9 cellular contexts compared by ENCODE assay signal in the genomic region with DNA sequence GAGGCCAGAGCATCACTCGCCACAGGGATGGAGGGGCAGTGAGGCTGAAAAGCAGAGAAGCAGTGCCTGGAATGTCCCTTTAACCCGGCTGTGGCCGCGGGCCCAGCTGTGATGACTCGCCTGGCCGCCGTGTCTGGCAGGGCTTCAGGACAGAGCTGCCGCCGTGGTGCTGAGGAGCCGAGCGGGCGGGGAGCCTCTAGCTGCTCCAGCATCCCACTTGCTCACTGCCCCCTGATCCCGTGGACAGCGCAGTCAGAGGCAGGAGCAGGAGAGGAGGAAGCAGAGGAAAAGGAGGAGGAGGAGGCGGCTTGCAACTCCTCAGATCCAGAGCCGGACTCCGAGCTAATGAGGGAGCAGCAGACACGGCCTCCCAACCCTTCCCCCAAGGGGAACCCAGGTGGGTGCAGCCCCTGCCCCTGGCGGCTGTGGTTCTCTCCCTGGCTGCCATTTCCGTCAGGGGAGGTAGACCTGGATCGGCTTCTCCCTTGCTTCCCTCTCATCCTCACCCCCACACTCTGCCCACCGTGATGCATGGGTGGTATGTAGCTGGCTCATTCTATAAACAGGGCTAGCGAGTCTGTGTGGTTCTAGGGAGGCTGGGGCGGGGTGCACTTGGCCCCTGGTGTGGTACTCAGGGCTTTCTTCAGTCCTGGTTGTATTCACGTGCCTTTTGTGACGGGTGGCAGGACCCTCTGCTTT.
DNase-seq lines count a peak whose midpoint lies in the region; ATAC-seq and TF ChIP-seq lines count a peak whose summit lies in the region.
"Had no signal": no experiment of that assay in that cellular context is flagged by ENCODE, and none has a peak within 500 bp of the region (broad histone marks: within the 10 kb centered on the region; RNA-seq: fewer than 3 reads in every experiment).

No MANE protein-coding gene starts in this region.

- H3K27ac ChIP-seq in HCT116 (ENCODE audit: low read depth, low read length) (no peak overlapping the region), layer of hippocampus (ENCODE audit: low read depth, low read length) (peak overlapping the region; percentile 47), stomach (peak overlapping the region; percentile 6 to 65 (median 59))

- TF ChIP-seq CTCF in HCT116 (IDR thresholded peaks at IDR 0.05 in 2 of 3, conservative IDR thresholded peaks at IDR 0.05 in 1 of 3; ENCODE audit: borderline replicate concordance in 1 of 3, insufficient read depth in 1 of 3, low read depth in 2 of 3, low read length in 2 of 3) (no peak), stomach (IDR thresholded peaks at IDR 0.05) (no peak)

- H3K9ac ChIP-seq in HCT116 (ENCODE audit: low read length) = no peak overlapping the region

- peak overlapping the region; percentile 82 for H3K27ac Mint-ChIP-seq in central memory CD8-positive, alpha-beta T cell (ENCODE audit: low read depth)

- DNase-seq in HCT116 (ENCODE audit: low read depth, low spot score) = no peak
- no peak for DNase-seq in central memory CD8-positive, alpha-beta T cell (ENCODE audit: low spot score in 2 of 2)
- peak; percentile 58 for DNase-seq in stomach
- no peak for DNase-seq in erythroblast (lab: John Stamatoyannopoulos, UW)
- no peak for DNase-seq in GOT3 (lab: John Stamatoyannopoulos, UW)
- no peak for DNase-seq in D341Med (ENCODE audit: low spot score)
- no peak for DNase-seq in NCI-H1436 treated with DMSO at 0.1 percent for 48 hours (lab: John Stamatoyannopoulos, UW)
- DNase-seq: natural killer cell had no signal

- peak overlapping the region; percentile 35 for H3K4me2 ChIP-seq in HCT116 (ENCODE audit: low read length)

- H3K9me3 ChIP-seq in HCT116 (ENCODE audit: control insufficient read depth in 1 of 2, insufficient read depth in 1 of 2, low read depth in 1 of 2, low read length in 2 of 2) (no peaks in the 10 kb centered on the region), stomach (no peaks in the 10 kb centered on the region)

- TF ChIP-seq EP300 in stomach (IDR thresholded peaks at IDR 0.05) = no peak

- no peak overlapping the region for H2AFZ ChIP-seq in HCT116 (ENCODE audit: low read depth, low read length, poor library complexity, severe bottlenecking)

- intact Hi-C loops in HCT116 (cut with micrococcal nuclease) = no loop called here
- intact Hi-C loops in stomach (cut with DNase I; ENCODE audit: low total_unique reads) = loop anchor here (10.0 kb wide), 1 partner anchor 115 kb away; no protein-coding TSS in a partner anchor

- POLR2A ChIA-PET in HCT116 (lab: Charles Lee) = no interaction called here

- H3K9me2 ChIP-seq in HCT116 (ENCODE audit: insufficient read depth) = no peaks in the 10 kb centered on the region

- peaks cover 0 to 18% of the 10 kb centered on the region in 2 experiments; a peak in 3 of 4 replicates for H3K36me3 ChIP-seq in HCT116 (ENCODE audit: control insufficient read depth in 1 of 2, insufficient read depth in 2 of 2, low read length in 2 of 2)
- peaks cover 2 to 60% (median 16%) of the 10 kb centered on the region in 4 donors for H3K36me3 ChIP-seq in stomach

- ATAC-seq in HCT116 = peak; percentile 83
- no peak for ATAC-seq in central memory CD8-positive, alpha-beta T cell (replicated peaks; ENCODE audit: extremely low read depth, poor library complexity, severe bottlenecking)
- ATAC-seq: natural killer cell had no signal

- H3K79me2 ChIP-seq in HCT116 (ENCODE audit: insufficient read depth, low read length) = peaks cover 49% of the 10 kb centered on the region; the same call in 1 of the 2 replicates

- BruUV-seq in HCT116 (replicated peaks; lab: Mats Ljungman, UMichigan) = no TSS peak

- H4K20me1 ChIP-seq in HCT116 (ENCODE audit: insufficient read depth) = no peaks in the 10 kb centered on the region; the same call in 1 of the 2 replicates

- CTCF ChIA-PET in HCT116 (lab: Charles Lee) = interaction anchor here (0.6 to 1.0 kb wide), 3 partner anchors 12 to 208 kb away, joined by 3 to 4 read pairs (median 4); no protein-coding TSS in a partner anchor

- peaks cover 27% of the 10 kb centered on the region for H3K4me1 Mint-ChIP-seq in central memory CD8-positive, alpha-beta T cell

- H3K4me3 ChIP-seq in HCT116 (replicated peaks in 1 of 2; ENCODE audit: low read depth in 1 of 2, low read length in 2 of 2) (no peak overlapping the region), stomach (peak overlapping the region in 2 of 4 donors; percentile 7 to 14)

- H3K27me3 ChIP-seq in HCT116 (ENCODE audit: insufficient read depth, low read length) (no peaks in the 10 kb centered on the region), layer of hippocampus (ENCODE audit: control insufficient read depth, insufficient read depth, low read length) (no peaks in the 10 kb centered on the region), stomach (no peaks in the 10 kb centered on the region)

- H3K27me3 Mint-ChIP-seq in central memory CD8-positive, alpha-beta T cell = no peaks in the 10 kb centered on the region

- RAD21 ChIA-PET in HCT116 (lab: Charles Lee; ENCODE audit: low non-redundant PET in 1 of 2, low total read pairs in 2 of 2, uncharacterized antibody in 2 of 2, unreplicated experiment in 2 of 2) = no interaction called here

- WGBS in stomach, 5 donors = 59 to 87% (median 64%) methylated on average over 9 to 26 of the region's 26 CpGs

- no peak overlapping the region for H3K4me3 Mint-ChIP-seq in central memory CD8-positive, alpha-beta T cell
- H3K4me3 Mint-ChIP-seq: natural killer cell had no signal

- H3K9me3 Mint-ChIP-seq in central memory CD8-positive, alpha-beta T cell = no peaks in the 10 kb centered on the region
- H3K9me3 Mint-ChIP-seq: natural killer cell had no signal

- no peak for TF ChIP-seq RAD21 in HCT116 (IDR thresholded peaks at IDR 0.05; ENCODE audit: low read depth)

- TF ChIP-seq POLR2A in HCT116 (IDR thresholded peaks at IDR 0.05; ENCODE audit: borderline replicate concordance, extremely low read depth, insufficient read depth, insufficient read length) (no peak), stomach (IDR thresholded peaks at IDR 0.05) (no peak), erythroblast (IDR thresholded peaks at IDR 0.05; ENCODE audit: low read length) (no peak)

- peaks cover 5% of the 10 kb centered on the region for H3K36me3 Mint-ChIP-seq in central memory CD8-positive, alpha-beta T cell (ENCODE audit: insufficient read depth)
- H3K36me3 Mint-ChIP-seq: natural killer cell had no signal

- H3K4me1 ChIP-seq in HCT116 (ENCODE audit: control insufficient read depth in 1 of 2, insufficient read depth in 2 of 2, low read length in 2 of 2) (peaks cover 7 to 32% of the 10 kb centered on the region in 2 experiments; a peak in 3 of 4 replicates), stomach (peaks cover 31 to 81% (median 52%) of the 10 kb centered on the region in 4 donors)

TF ChIP-seq in HCT116, 20 proteins besides CTCF, POLR2A, EP300 and RAD21:
- TF ChIP-seq, protein P1, sequence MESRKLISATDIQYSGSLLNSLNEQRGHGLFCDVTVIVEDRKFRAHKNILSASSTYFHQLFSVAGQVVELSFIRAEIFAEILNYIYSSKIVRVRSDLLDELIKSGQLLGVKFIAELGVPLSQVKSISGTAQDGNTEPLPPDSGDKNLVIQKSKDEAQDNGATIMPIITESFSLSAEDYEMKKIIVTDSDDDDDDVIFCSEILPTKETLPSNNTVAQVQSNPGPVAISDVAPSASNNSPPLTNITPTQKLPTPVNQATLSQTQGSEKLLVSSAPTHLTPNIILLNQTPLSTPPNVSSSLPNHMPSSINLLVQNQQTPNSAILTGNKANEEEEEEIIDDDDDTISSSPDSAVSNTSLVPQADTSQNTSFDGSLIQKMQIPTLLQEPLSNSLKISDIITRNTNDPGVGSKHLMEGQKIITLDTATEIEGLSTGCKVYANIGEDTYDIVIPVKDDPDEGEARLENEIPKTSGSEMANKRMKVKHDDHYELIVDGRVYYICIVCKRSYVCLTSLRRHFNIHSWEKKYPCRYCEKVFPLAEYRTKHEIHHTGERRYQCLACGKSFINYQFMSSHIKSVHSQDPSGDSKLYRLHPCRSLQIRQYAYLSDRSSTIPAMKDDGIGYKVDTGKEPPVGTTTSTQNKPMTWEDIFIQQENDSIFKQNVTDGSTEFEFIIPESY (IDR thresholded peaks at IDR 0.05; ENCODE audit: extremely low read depth, insufficient replicate concordance, low read length) = no peak
- no peak for TF ChIP-seq ZNF274 (IDR thresholded peaks at IDR 0.05; ENCODE audit: low read depth, low read length)
- no peak for TF ChIP-seq YY1 (IDR thresholded peaks at IDR 0.05; ENCODE audit: extremely low read depth, insufficient replicate concordance, low read depth, low read length)
- TF ChIP-seq, protein P2, sequence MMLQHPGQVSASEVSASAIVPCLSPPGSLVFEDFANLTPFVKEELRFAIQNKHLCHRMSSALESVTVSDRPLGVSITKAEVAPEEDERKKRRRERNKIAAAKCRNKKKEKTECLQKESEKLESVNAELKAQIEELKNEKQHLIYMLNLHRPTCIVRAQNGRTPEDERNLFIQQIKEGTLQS (IDR thresholded peaks at IDR 0.05) = no peak
